ENCODE assay signal across 27 cellular contexts in genomic region chr2:152864601-152865000, GRCh38.
"Had no signal": no experiment of that assay in that cellular context is flagged by ENCODE, and none has a peak within 500 bp of the region (broad histone marks: within the 10 kb centered on the region; RNA-seq: fewer than 3 reads in every experiment).

No MANE protein-coding gene starts in this region.

- H2AFZ ChIP-seq: hepatocyte had no signal

- H3K36me3 ChIP-seq: gastroesophageal sphincter, heart left ventricle, ovary, sigmoid colon, spleen, tibial artery, upper lobe of left lung had no signal

- H3K9me3 ChIP-seq: gastroesophageal sphincter, ovary, psoas muscle, sigmoid colon, testis, tibial artery had no signal

- H3K27me3 ChIP-seq: gastroesophageal sphincter, heart left ventricle, hepatocyte, ovary, sigmoid colon, spleen, testis, tibial artery, upper lobe of left lung had no signal

- H3K4me3 ChIP-seq: dorsolateral prefrontal cortex, gastroesophageal sphincter, heart left ventricle, hepatocyte, ovary, psoas muscle, sigmoid colon, spleen, testis, tibial artery, upper lobe of left lung had no signal

- H3K4me3 Mint-ChIP-seq: naive thymus-derived CD8-positive, alpha-beta T cell; nephron progenitor cell; stimulated activated memory B cell treated with anti-CD40 and anti-IgM and Interleukin-4, amounts not matched to agents 10 μg/mL and 1 μg/mL and 100 μg/mL, for 72 hours had no signal

- ATAC-seq: esophagus mucosa; gastroesophageal sphincter; heart left ventricle; left lobe of liver; naive thymus-derived CD8-positive, alpha-beta T cell; psoas muscle; right cardiac atrium; stimulated activated memory B cell treated with anti-CD40 and anti-IgM and Interleukin-4, amounts not matched to agents 10 μg/mL and 1 μg/mL and 100 μg/mL, for 72 hours; stimulated activated naive CD8-positive, alpha-beta T cell treated with anti-CD3 and anti-CD28 coated beads, Interleukin-15, Interleukin-2, amounts not matched to agents 100 U/mL and 50 U/mL, for 24 hours had no signal

- H3K4me1 Mint-ChIP-seq: naive thymus-derived CD8-positive, alpha-beta T cell; stimulated activated memory B cell treated with anti-CD40 and anti-IgM and Interleukin-4, amounts not matched to agents 10 μg/mL and 1 μg/mL and 100 μg/mL, for 72 hours had no signal

- H3K27me3 Mint-ChIP-seq: stimulated activated memory B cell treated with anti-CD40 and anti-IgM and Interleukin-4, amounts not matched to agents 10 μg/mL and 1 μg/mL and 100 μg/mL, for 72 hours had no signal

- H3K27ac ChIP-seq: dorsolateral prefrontal cortex, epithelial cell of prostate, gastroesophageal sphincter, heart left ventricle, hepatocyte, ovary, psoas muscle, sigmoid colon, spleen, testis, tibial artery, upper lobe of left lung had no signal

- H3K4me1 ChIP-seq: gastroesophageal sphincter, heart left ventricle, psoas muscle, sigmoid colon, spleen, testis, tibial artery, upper lobe of left lung had no signal

- DNase-seq: dorsolateral prefrontal cortex; effector CD4-positive, alpha-beta T cell; foreskin fibroblast; heart left ventricle; kidney; mesenchymal stem cell; naive thymus-derived CD8-positive, alpha-beta T cell; nephron progenitor cell; occipital lobe; ovary; posterior cingulate gyrus; psoas muscle; right cardiac atrium; sigmoid colon; spleen; stimulated activated CD4-positive, alpha-beta T cell treated with anti-CD3 and anti-CD28 coated beads, Interleukin-4, amount 100 ng/mL, for 4 hours; stimulated activated naive CD8-positive, alpha-beta T cell treated with anti-CD3 and anti-CD28 coated beads, Interleukin-15, Interleukin-2, amounts not matched to agents 100 U/mL and 50 U/mL, for 24 hours; substantia nigra; testis; tibial artery; upper lobe of left lung had no signal

- H3K27ac Mint-ChIP-seq: naive thymus-derived CD8-positive, alpha-beta T cell; nephron progenitor cell; stimulated activated memory B cell treated with anti-CD40 and anti-IgM and Interleukin-4, amounts not matched to agents 10 μg/mL and 1 μg/mL and 100 μg/mL, for 72 hours had no signal

- H3K4me2 ChIP-seq: hepatocyte had no signal

- H3K36me3 Mint-ChIP-seq: stimulated activated memory B cell treated with anti-CD40 and anti-IgM and Interleukin-4, amounts not matched to agents 10 μg/mL and 1 μg/mL and 100 μg/mL, for 72 hours had no signal
